ENCODE assay signal across 18 cellular contexts in the genomic region with DNA sequence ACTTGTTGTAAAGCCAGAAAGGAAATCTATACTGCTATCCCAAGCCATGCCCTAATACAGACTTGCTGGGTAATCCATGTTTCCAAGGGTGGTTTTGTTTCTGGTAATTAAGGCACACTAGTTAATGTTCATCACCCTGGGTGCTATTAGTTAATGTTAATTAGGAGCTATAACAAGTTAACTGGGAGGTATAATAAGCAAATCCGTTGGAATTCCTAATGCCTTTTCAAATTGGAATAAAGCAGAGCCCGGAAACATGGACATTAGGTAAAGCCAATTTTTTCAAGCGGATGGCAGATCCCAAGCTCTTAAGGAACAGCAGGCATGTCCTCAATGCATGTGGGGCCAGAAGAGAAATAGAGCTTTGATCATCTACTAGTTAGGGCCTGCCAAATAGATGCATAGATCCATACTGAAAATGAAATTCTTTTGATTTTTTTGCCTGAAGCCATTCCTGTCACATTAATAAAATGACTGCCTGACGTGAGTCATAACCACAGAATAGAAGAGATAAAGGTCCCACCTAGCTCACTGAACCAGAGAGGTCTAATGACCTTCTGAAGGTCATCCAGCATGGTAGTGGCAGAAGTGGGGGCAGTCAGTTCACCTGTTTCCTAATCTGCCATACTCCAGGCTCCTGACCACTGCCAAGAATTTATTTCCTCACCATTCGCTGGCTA. TPM values are rescaled to one million over a fixed set of nuclear protein-coding genes. Genes with fewer than 3 reads are reported as not detected.
A peak's percentile ranks its signal among the peaks of the same experiment; 100 is the strongest.
DNase-seq lines count a peak whose midpoint lies in the region; TF ChIP-seq lines count a peak whose summit lies in the region.
"Had no signal": no experiment of that assay in that cellular context is flagged by ENCODE, and none has a peak within 500 bp of the region (broad histone marks: within the 10 kb centered on the region; RNA-seq: fewer than 3 reads in every experiment).

No MANE protein-coding gene starts in this region.

- peaks cover 3% of the 10 kb centered on the region for H3K36me3 Mint-ChIP-seq in type B pancreatic cell
- H3K36me3 Mint-ChIP-seq: activated naive CD8-positive, alpha-beta T cell treated with anti-CD3 and anti-CD28 coated beads, Interleukin-2, amount 10 ng/mL, durations not matched to agents 7 days and 5 days; CD8-positive, alpha-beta memory T cell; naive B cell; stimulated activated effector memory CD8-positive, alpha-beta T cell treated with anti-CD3 and anti-CD28 coated beads, Interleukin-12 subunit alpha, Interleukin-12 subunit beta, amount 100 ng/mL, for 72 hours had no signal

- intact Hi-C loops in left ventricle myocardium inferior (cut with micrococcal nuclease) = no loop called here

- TF ChIP-seq RAD21 in liver (IDR thresholded peaks at IDR 0.05) = peak in 1 of 2 donors; percentile 35

- H3K27ac ChIP-seq in right atrium auricular region (peak overlapping the region; percentile 29 to 48), left ventricle myocardium inferior (replicated peaks) (no peak overlapping the region), liver (ENCODE audit: low read depth in 1 of 2, low read length in 2 of 2) (peak overlapping the region; percentile 72 to 86)

- peak overlapping the region; percentile 72 for H3K27ac Mint-ChIP-seq in type B pancreatic cell
- H3K27ac Mint-ChIP-seq: activated naive CD8-positive, alpha-beta T cell treated with anti-CD3 and anti-CD28 coated beads, Interleukin-2, amount 10 ng/mL, durations not matched to agents 7 days and 5 days; CD8-positive, alpha-beta memory T cell; stimulated activated effector memory CD8-positive, alpha-beta T cell treated with anti-CD3 and anti-CD28 coated beads, Interleukin-12 subunit alpha, Interleukin-12 subunit beta, amount 100 ng/mL, for 72 hours had no signal

- no peaks in the 10 kb centered on the region for H3K27me3 ChIP-seq in right atrium auricular region
- H3K27me3 ChIP-seq in left ventricle myocardium inferior (ENCODE audit: low read depth) = no peaks in the 10 kb centered on the region
- H3K27me3 ChIP-seq in liver (ENCODE audit: control insufficient read depth in 4 of 4, insufficient read depth in 4 of 4, low read length in 3 of 4) = no peaks in the 10 kb centered on the region
- H3K27me3 ChIP-seq in H7 (ENCODE audit: control insufficient read depth, insufficient read depth, low read length) = no peaks in the 10 kb centered on the region
- H3K27me3 ChIP-seq: heart left ventricle had no signal

- H3K27me3 Mint-ChIP-seq in type B pancreatic cell = no peaks in the 10 kb centered on the region
- H3K27me3 Mint-ChIP-seq: CD8-positive, alpha-beta memory T cell; naive B cell had no signal

- H3K4me3 ChIP-seq in right atrium auricular region = no peak overlapping the region
- no peak overlapping the region for H3K4me3 ChIP-seq in left ventricle myocardium inferior
- H3K4me3 ChIP-seq in liver (ENCODE audit: low read depth in 1 of 3, low read length in 3 of 3) = no peak overlapping the region
- no peak overlapping the region for H3K4me3 ChIP-seq in H7 (ENCODE audit: insufficient read depth, low read depth, low read length)
- H3K4me3 ChIP-seq: heart left ventricle had no signal

- no peaks in the 10 kb centered on the region for H3K36me3 ChIP-seq in right atrium auricular region
- H3K36me3 ChIP-seq in left ventricle myocardium inferior = no peaks in the 10 kb centered on the region
- H3K36me3 ChIP-seq in liver (ENCODE audit: control insufficient read depth in 4 of 4, insufficient read depth in 3 of 4, low read depth in 1 of 4, low read length in 3 of 4) = no peaks in the 10 kb centered on the region
- H3K36me3 ChIP-seq in H7 (replicated peaks; ENCODE audit: control insufficient read depth, insufficient read depth, low read length) = no peaks in the 10 kb centered on the region

- WGBS in liver = 74% methylated on average over 5 of the region's 5 CpGs

- DNase-seq in right atrium auricular region (ENCODE audit: low spot score) = no peak
- no peak for DNase-seq in left ventricle myocardium inferior
- peak; percentile 28 for DNase-seq in amniotic epithelial cell (ENCODE audit: low read depth)
- no peak for DNase-seq in type B pancreatic cell (ENCODE audit: extremely low spot score, unreplicated experiment)
- DNase-seq in DMS 273 treated with DMSO at 0.1 percent for 48 hours (lab: John Stamatoyannopoulos, UW) = no peak
- DNase-seq in H7 = no peak
- no peak for DNase-seq in NCI-H2081 treated with DMSO at 0.1 percent for 48 hours (lab: John Stamatoyannopoulos, UW)
- DNase-seq: activated CD4-positive, alpha-beta T cell treated with anti-CD3 and anti-CD28 coated beads for 48 hours; activated naive CD8-positive, alpha-beta T cell treated with anti-CD3 and anti-CD28 coated beads, Interleukin-2, amount 10 ng/mL, durations not matched to agents 7 days and 5 days; CD8-positive, alpha-beta memory T cell; GOT3; heart left ventricle; left cardiac atrium; naive B cell; NCI-H2029; NCI-H526 treated with DMSO at 0.1 percent for 48 hours had no signal

- H3K9ac ChIP-seq in liver (ENCODE audit: low read depth in 1 of 2, low read length in 2 of 2) = peak overlapping the region in 1 of 2 donors; percentile 63

- TF ChIP-seq CTCF in right atrium auricular region (IDR thresholded peaks at IDR 0.05) (no peak), left ventricle myocardium inferior (IDR thresholded peaks at IDR 0.05; ENCODE audit: borderline replicate concordance) (no peak), liver (IDR thresholded peaks at IDR 0.05; ENCODE audit: low read depth, low read length, missing input control) (no peak), type B pancreatic cell (conservative IDR thresholded peaks at IDR 0.05) (no peak)

- peaks cover 40% of the 10 kb centered on the region for H3K4me1 Mint-ChIP-seq in type B pancreatic cell (ENCODE audit: unreplicated experiment)
- H3K4me1 Mint-ChIP-seq: activated naive CD8-positive, alpha-beta T cell treated with anti-CD3 and anti-CD28 coated beads, Interleukin-2, amount 10 ng/mL, durations not matched to agents 7 days and 5 days; naive B cell had no signal

- H3K4me3 Mint-ChIP-seq in type B pancreatic cell = no peak overlapping the region
- H3K4me3 Mint-ChIP-seq: activated naive CD8-positive, alpha-beta T cell treated with anti-CD3 and anti-CD28 coated beads, Interleukin-2, amount 10 ng/mL, durations not matched to agents 7 days and 5 days; CD8-positive, alpha-beta memory T cell; naive B cell; stimulated activated effector memory CD8-positive, alpha-beta T cell treated with anti-CD3 and anti-CD28 coated beads, Interleukin-12 subunit alpha, Interleukin-12 subunit beta, amount 100 ng/mL, for 72 hours had no signal

- no peaks in the 10 kb centered on the region for H3K9me3 ChIP-seq in right atrium auricular region
- H3K9me3 ChIP-seq in left ventricle myocardium inferior (replicated peaks) = no peaks in the 10 kb centered on the region
- H3K9me3 ChIP-seq in liver (ENCODE audit: control insufficient read depth in 4 of 4, low read length in 3 of 4) = no peaks in the 10 kb centered on the region
- H3K9me3 ChIP-seq: heart left ventricle had no signal

- H3K4me1 ChIP-seq in right atrium auricular region = peaks cover 0 to 44% of the 10 kb centered on the region in 2 donors
- H3K4me1 ChIP-seq in left ventricle myocardium inferior = peaks cover 53% of the 10 kb centered on the region
- H3K4me1 ChIP-seq in liver (ENCODE audit: control insufficient read depth in 4 of 4, insufficient read depth in 4 of 4, low read length in 3 of 4) = peaks cover 6 to 40% (median 34%) of the 10 kb centered on the region in 4 donors

- no peaks in the 10 kb centered on the region for H3K9me3 Mint-ChIP-seq in type B pancreatic cell
- H3K9me3 Mint-ChIP-seq: activated naive CD8-positive, alpha-beta T cell treated with anti-CD3 and anti-CD28 coated beads, Interleukin-2, amount 10 ng/mL, durations not matched to agents 7 days and 5 days; CD8-positive, alpha-beta memory T cell; naive B cell; stimulated activated effector memory CD8-positive, alpha-beta T cell treated with anti-CD3 and anti-CD28 coated beads, Interleukin-12 subunit alpha, Interleukin-12 subunit beta, amount 100 ng/mL, for 72 hours had no signal

TF ChIP-seq in liver, 16 proteins besides CTCF, POLR2A, EP300 and RAD21 (continues in another document):
- TF ChIP-seq, protein P1, sequence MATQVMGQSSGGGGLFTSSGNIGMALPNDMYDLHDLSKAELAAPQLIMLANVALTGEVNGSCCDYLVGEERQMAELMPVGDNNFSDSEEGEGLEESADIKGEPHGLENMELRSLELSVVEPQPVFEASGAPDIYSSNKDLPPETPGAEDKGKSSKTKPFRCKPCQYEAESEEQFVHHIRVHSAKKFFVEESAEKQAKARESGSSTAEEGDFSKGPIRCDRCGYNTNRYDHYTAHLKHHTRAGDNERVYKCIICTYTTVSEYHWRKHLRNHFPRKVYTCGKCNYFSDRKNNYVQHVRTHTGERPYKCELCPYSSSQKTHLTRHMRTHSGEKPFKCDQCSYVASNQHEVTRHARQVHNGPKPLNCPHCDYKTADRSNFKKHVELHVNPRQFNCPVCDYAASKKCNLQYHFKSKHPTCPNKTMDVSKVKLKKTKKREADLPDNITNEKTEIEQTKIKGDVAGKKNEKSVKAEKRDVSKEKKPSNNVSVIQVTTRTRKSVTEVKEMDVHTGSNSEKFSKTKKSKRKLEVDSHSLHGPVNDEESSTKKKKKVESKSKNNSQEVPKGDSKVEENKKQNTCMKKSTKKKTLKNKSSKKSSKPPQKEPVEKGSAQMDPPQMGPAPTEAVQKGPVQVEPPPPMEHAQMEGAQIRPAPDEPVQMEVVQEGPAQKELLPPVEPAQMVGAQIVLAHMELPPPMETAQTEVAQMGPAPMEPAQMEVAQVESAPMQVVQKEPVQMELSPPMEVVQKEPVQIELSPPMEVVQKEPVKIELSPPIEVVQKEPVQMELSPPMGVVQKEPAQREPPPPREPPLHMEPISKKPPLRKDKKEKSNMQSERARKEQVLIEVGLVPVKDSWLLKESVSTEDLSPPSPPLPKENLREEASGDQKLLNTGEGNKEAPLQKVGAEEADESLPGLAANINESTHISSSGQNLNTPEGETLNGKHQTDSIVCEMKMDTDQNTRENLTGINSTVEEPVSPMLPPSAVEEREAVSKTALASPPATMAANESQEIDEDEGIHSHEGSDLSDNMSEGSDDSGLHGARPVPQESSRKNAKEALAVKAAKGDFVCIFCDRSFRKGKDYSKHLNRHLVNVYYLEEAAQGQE (IDR thresholded peaks at IDR 0.05) = no peak
- TF ChIP-seq NR2F2 (IDR thresholded peaks at IDR 0.05) (no peak), RXRA (IDR thresholded peaks at IDR 0.05) (peak; percentile 59 to 65), YY1 (IDR thresholded peaks at IDR 0.05) (peak; percentile 47), GABPA (IDR thresholded peaks at IDR 0.05 in 1 of 2, conservative IDR thresholded peaks at IDR 0.05 in 1 of 2) (no peak)

RNA-seq across cellular contexts. Expression of a gene that starts 28.5 kb away (rescaled TPM):
- total RNA-seq in right atrium auricular region (1 to 10 TPM in 1 of 2 donors, not detected in 1; 2.6 TPM), left ventricle myocardium inferior (1.6 TPM), liver (10 to 100 TPM in 1 of 2 donors, 1 to 10 TPM in 1; 1.8 to 10.5 TPM), type B pancreatic cell (ENCODE audit: low replicate concordance) (18.2 and 30.4 TPM in 2 replicates)
- 1 to 10 TPM; 1.1 to 1.3 TPM for polyA plus RNA-seq in liver
- total RNA-seq in H7 (2014; rRNA removed; shearing (Covaris generic)) = 10.0 and 13.6 TPM in 2 replicates
